Comparison of ENCODE assay signal across 8 cellular contexts in the genomic region with DNA sequence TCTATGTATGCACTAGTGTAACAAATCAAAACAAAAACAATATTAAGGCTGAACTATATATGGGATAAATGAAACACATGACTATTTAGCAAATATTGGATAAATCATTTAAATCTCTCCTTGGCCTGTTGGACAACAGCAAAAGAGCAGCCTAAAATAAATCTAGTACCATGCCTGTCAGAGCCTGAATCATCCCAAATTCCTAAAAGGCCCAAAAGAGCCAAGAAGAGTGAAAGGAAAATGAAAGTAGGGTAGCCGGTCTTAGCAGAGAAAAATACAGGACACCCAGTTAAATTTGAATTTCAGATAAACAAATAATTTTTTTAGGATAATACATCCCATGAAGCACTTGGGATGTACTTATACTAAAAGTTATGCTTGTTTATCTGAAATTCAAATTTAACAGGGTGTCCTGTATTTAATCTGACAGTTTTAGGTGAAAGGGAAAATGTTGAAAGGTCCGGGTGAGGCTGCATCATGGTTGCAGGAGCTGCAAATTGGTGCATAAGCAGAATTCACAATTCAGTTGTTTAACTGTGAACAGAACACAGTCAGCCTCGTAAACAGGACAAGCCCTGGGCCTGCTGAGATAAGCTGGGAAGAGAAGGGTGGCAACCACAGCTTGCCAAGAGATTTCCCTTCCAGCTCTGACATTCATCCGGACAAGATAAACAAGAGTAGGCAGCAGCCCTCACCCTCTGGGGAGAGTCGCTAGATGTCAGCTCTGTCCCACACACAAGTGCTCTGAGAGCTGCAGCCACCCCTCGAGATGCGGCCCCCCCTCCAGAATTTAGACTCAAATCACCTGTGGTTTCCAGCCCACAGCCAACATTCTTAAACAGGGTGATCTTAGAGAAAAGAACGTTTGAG. TPM values are rescaled to one million over a fixed set of nuclear protein-coding genes. Genes with fewer than 3 reads are reported as not detected.
DNase-seq lines count a peak whose midpoint lies in the region; ATAC-seq and TF ChIP-seq lines count a peak whose summit lies in the region.

No MANE protein-coding gene starts in this region.

- DNase-seq in DND-41 (peak; percentile 41), anterior cingulate cortex (lab: John Stamatoyannopoulos, UW) (peak in 51 of 58 donors; percentile 9 to 82 (median 58)), right atrium auricular region (ENCODE audit: low spot score) (peak; percentile 69), retinal pigment epithelial cell (ENCODE audit: low read depth) (no peak)

- H3K4me2 ChIP-seq in DND-41 (ENCODE audit: insufficient read depth, low read length) (no peak overlapping the region), OCI-LY3 (ENCODE audit: low read length) (peak overlapping the region; percentile 21)

- H3K4me3 ChIP-seq in DND-41 (ENCODE audit: low read depth in 1 of 2, low read length in 2 of 2) (no peak overlapping the region), OCI-LY3 (ENCODE audit: low read length) (no peak overlapping the region; the same call in 1 of the 2 replicates), right atrium auricular region (peak overlapping the region; percentile 25 to 29), retinal pigment epithelial cell (ENCODE audit: low read length) (no peak overlapping the region)

- H3K79me2 ChIP-seq in DND-41 (ENCODE audit: insufficient read depth, low read length) = no peaks in the 10 kb centered on the region
- H3K79me2 ChIP-seq in OCI-LY3 (ENCODE audit: low read length) = no peaks in the 10 kb centered on the region

- H3K27ac ChIP-seq in DND-41 (ENCODE audit: low read length) (no peak overlapping the region), OCI-LY3 (ENCODE audit: low read length) (no peak overlapping the region), right atrium auricular region (peak overlapping the region; percentile 59 to 62)

- ATAC-seq in DND-41 (ENCODE audit: insufficient read depth, low read depth) (peak; percentile 77; the same call in 2 of the 3 replicates), HG03066 (IDR thresholded peaks at IDR 0.05; ENCODE audit: low read depth, unreplicated experiment) (peak; percentile 71), HG03135 (IDR thresholded peaks at IDR 0.05; ENCODE audit: unreplicated experiment) (no peak), HG02571 (IDR thresholded peaks at IDR 0.05; ENCODE audit: unreplicated experiment) (no peak)

- H4K20me1 ChIP-seq in DND-41 (ENCODE audit: insufficient read depth, low read length) = no peaks in the 10 kb centered on the region
- no peaks in the 10 kb centered on the region for H4K20me1 ChIP-seq in OCI-LY3 (ENCODE audit: insufficient read depth, low read length)

- H3K36me3 ChIP-seq in DND-41 (ENCODE audit: insufficient read depth, low read length) (peaks cover 3% of the 10 kb centered on the region; the same call in 1 of the 2 replicates), OCI-LY3 (replicated peaks; ENCODE audit: low read depth, low read length) (no peaks in the 10 kb centered on the region), right atrium auricular region (no peaks in the 10 kb centered on the region)

- H3K9me3 ChIP-seq in DND-41 (ENCODE audit: insufficient read depth, low read length, severe bottlenecking) (no peaks in the 10 kb centered on the region), OCI-LY3 (ENCODE audit: insufficient read depth, low read length) (no peaks in the 10 kb centered on the region), right atrium auricular region (no peaks in the 10 kb centered on the region)

- H3K27me3 ChIP-seq in DND-41 (ENCODE audit: insufficient read depth, low read length, poor library complexity) (no peaks in the 10 kb centered on the region), OCI-LY3 (ENCODE audit: low read depth, low read length) (no peaks in the 10 kb centered on the region), right atrium auricular region (no peaks in the 10 kb centered on the region)

- H2AFZ ChIP-seq in DND-41 (ENCODE audit: low read depth, low read length) = no peak overlapping the region
- no peak overlapping the region for H2AFZ ChIP-seq in OCI-LY3 (ENCODE audit: low read depth, low read length)

- no peak overlapping the region for H3K9ac ChIP-seq in DND-41 (ENCODE audit: low read depth, low read length)
- no peak overlapping the region for H3K9ac ChIP-seq in OCI-LY3 (ENCODE audit: low read length)

- TF ChIP-seq CTCF in DND-41 (IDR thresholded peaks at IDR 0.05; ENCODE audit: borderline replicate concordance, extremely low read depth, low read length, poor library complexity, severe bottlenecking) (no peak), OCI-LY3 (IDR thresholded peaks at IDR 0.05; ENCODE audit: low read depth, low read length) (peak; percentile 63), right atrium auricular region (IDR thresholded peaks at IDR 0.05) (peak in 1 of 2 donors; percentile 66), retinal pigment epithelial cell (conservative IDR thresholded peaks at IDR 0.05; ENCODE audit: low read depth, low read length) (peak; percentile 22)

- H3K4me1 ChIP-seq in DND-41 (ENCODE audit: insufficient read depth, low read length) = no peaks in the 10 kb centered on the region
- peaks cover 28% of the 10 kb centered on the region for H3K4me1 ChIP-seq in OCI-LY3 (ENCODE audit: low read length)
- H3K4me1 ChIP-seq in right atrium auricular region = peaks cover 0 to 21% of the 10 kb centered on the region in 2 donors

RNA-seq across cellular contexts. Expression of a gene that starts 30.3 kb away (rescaled TPM):
- 10 to 100 TPM; 10.1 to 22.8 TPM for total RNA-seq in right atrium auricular region

RNA-seq across cellular contexts. Expression of a gene that starts 30.4 kb away (rescaled TPM):
- 1 to 10 TPM; 4.0 to 8.3 TPM for total RNA-seq in right atrium auricular region

RNA-seq across cellular contexts. Expression of a gene that starts 54.2 kb away (rescaled TPM):
- total RNA-seq in right atrium auricular region = 1 to 10 TPM; 2.4 to 4.6 TPM

Comparison
In these comparisons a context has a peak if more than half of its experiments do, and no peak if none do; other contexts are left out.
1. ATAC-seq: peak in DND-41 (single experiment) and HG03066 (single experiment); none in HG03135 (single experiment) and HG02571 (single experiment).
2. H3K27ac ChIP-seq: peak in right atrium auricular region (2 of 2); none in DND-41 (single experiment) and OCI-LY3 (single experiment).
3. H3K4me3 ChIP-seq: peak in right atrium auricular region (2 of 2); none in DND-41 (0 of 2), OCI-LY3 (single experiment) and retinal pigment epithelial cell (single experiment).